In the genomic region with DNA sequence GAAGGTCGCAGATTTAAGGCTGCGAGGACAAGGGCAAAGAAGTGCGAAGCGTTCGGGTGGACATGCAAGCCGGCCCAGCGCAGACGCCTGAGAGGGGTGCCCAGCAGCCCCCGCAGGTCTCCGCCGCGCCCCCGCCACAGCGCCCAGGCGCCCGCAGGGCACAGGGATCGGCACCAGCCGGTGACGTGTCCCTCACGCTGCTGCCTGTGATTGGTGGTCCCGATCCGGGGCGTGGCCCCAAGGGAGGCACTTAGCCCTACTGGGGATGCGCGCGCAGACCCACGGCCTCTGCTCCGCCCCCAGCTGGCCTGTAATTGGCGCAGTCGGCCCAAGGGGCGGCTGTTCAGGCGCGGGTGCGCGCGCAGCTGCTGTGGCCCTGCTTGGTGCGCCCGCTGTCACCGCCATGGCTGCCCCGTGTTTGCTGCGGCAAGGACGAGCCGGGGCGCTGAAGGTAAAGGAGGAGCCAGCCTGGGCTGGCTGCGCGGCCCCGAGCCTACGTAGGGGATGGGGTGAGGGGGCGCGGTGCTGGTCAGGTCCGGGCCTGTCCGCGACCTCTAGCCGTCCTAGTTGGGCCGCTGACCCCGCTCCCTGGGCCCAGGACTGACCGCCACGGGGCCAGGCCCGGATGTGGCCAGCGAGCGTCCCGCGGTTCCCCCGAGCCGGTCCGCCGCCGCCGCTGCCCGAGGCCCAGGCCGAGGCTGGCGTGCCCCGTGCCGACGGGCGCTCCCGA, we compare ENCODE assay signal across 8 cellular contexts. TPM values are rescaled to one million over a fixed set of nuclear protein-coding genes. Genes with fewer than 3 reads are reported as not detected.
DNase-seq lines count a peak whose midpoint lies in the region; ATAC-seq, FAIRE-seq and TF ChIP-seq lines count a peak whose summit lies in the region.

A gene (plus strand): TSS at position 379 of the 730 bp plus-strand sequence. CDS start 25 bp downstream, at position 404.

- TF ChIP-seq POLR2A in H54 (IDR thresholded peaks at IDR 0.05; ENCODE audit: low read depth, low read length) (peak; percentile 97), Raji (IDR thresholded peaks at IDR 0.05; ENCODE audit: insufficient read depth, low read depth, low read length) (peak; percentile 98)

- no peaks in the 10 kb centered on the region for H3F3A ChIP-seq in Loucy (ENCODE audit: low read depth)

- peaks cover 7 to 10% of the 10 kb centered on the region in 2 donors for H3K4me1 Mint-ChIP-seq in natural killer cell treated with Interleukin-12 subunit alpha and Interleukin-12 subunit beta and Interleukin-15 and Interleukin-18, amount 100 ng/mL, for 72 hours (ENCODE audit: low read depth in 2 of 2)

- peak within 1 kb of the TSS; percentile 84 for H3K27ac Mint-ChIP-seq in natural killer cell treated with Interleukin-12 subunit alpha and Interleukin-12 subunit beta and Interleukin-15 and Interleukin-18, amount 100 ng/mL, for 72 hours

- peak within 1 kb of the TSS; percentile 91 for H3K4me2 ChIP-seq in Loucy (ENCODE audit: low read depth, low read length, poor library complexity, severe bottlenecking)

- no peaks in the 10 kb centered on the region for H3K9me2 ChIP-seq in Loucy (replicated peaks; ENCODE audit: low read depth, low read length)

- DNase-seq in EL (peak; percentile 99), H54 (ENCODE audit: insufficient read length, low spot score) (peak; percentile 98), fibroblast of peridontal ligament (ENCODE audit: extremely low read depth) (peak; percentile 96)
- peak; percentile 100 for DNase-seq in activated T-helper 9 cell treated with anti-CD3 and anti-CD28 coated beads, Interleukin-2, amount 50 U/mL, for 16 hours (ENCODE audit: low read depth)
- DNase-seq in natural killer cell treated with Interleukin-12 subunit alpha and Interleukin-12 subunit beta and Interleukin-15 and Interleukin-18, amount 100 ng/mL, for 72 hours (ENCODE audit: low spot score) = peak; percentile 99
- DNase-seq in stimulated activated naive CD8-positive, alpha-beta T cell treated with anti-CD3 and anti-CD28 coated beads, Interleukin-15, Interleukin-2, amounts not matched to agents 100 U/mL and 50 U/mL, for 24 hours = peak; percentile 100

- H3K4me1 ChIP-seq in Loucy (ENCODE audit: insufficient read depth, low read length, poor library complexity, severe bottlenecking) = peaks cover 27% of the 10 kb centered on the region

- H4K20me1 ChIP-seq in Loucy (ENCODE audit: insufficient read depth, low read length, poor library complexity, severe bottlenecking) = peaks cover 6% of the 10 kb centered on the region

- no peaks in the 10 kb centered on the region for H3K36me3 ChIP-seq in Loucy (ENCODE audit: insufficient read depth, low read length)

- peaks cover 1% of the 10 kb centered on the region for H3K36me3 Mint-ChIP-seq in natural killer cell treated with Interleukin-12 subunit alpha and Interleukin-12 subunit beta and Interleukin-15 and Interleukin-18, amount 100 ng/mL, for 72 hours

- TF ChIP-seq CTCF in Loucy (conservative IDR thresholded peaks at IDR 0.05; ENCODE audit: low read length) = no peak

- peak within 1 kb of the TSS; percentile 90 for H3K9ac ChIP-seq in Loucy (ENCODE audit: low read depth, low read length, poor library complexity, severe bottlenecking)

- H2AFZ ChIP-seq in Loucy (ENCODE audit: low read length) = peak within 1 kb of the TSS; percentile 87

- H3K4me3 Mint-ChIP-seq in natural killer cell treated with Interleukin-12 subunit alpha and Interleukin-12 subunit beta and Interleukin-15 and Interleukin-18, amount 100 ng/mL, for 72 hours = peak within 1 kb of the TSS; percentile 93

- peak; percentile 41 for FAIRE-seq in H54 (lab: Jason Lieb, UNC)

- peak within 1 kb of the TSS; percentile 85 for H3K4me3 ChIP-seq in Loucy (ENCODE audit: low read length, poor library complexity, severe bottlenecking)

- H3K27me3 ChIP-seq in Loucy (ENCODE audit: insufficient read depth, low read length, poor library complexity, severe bottlenecking) = no peaks in the 10 kb centered on the region

- H3K9me3 Mint-ChIP-seq in natural killer cell treated with Interleukin-12 subunit alpha and Interleukin-12 subunit beta and Interleukin-15 and Interleukin-18, amount 100 ng/mL, for 72 hours = no peaks in the 10 kb centered on the region

- peaks cover 28% of the 10 kb centered on the region for H3K79me2 ChIP-seq in Loucy (ENCODE audit: insufficient read depth, low read length)

- H3K27me3 Mint-ChIP-seq in natural killer cell treated with Interleukin-12 subunit alpha and Interleukin-12 subunit beta and Interleukin-15 and Interleukin-18, amount 100 ng/mL, for 72 hours = no peaks in the 10 kb centered on the region

- no peaks in the 10 kb centered on the region for H3K9me3 ChIP-seq in Loucy (ENCODE audit: insufficient read depth, low read depth, low read length)

- ATAC-seq in natural killer cell treated with Interleukin-12 subunit alpha and Interleukin-12 subunit beta and Interleukin-15 and Interleukin-18, amount 100 ng/mL, for 72 hours = peak; percentile 96 to 98
- peak; percentile 98 for ATAC-seq in stimulated activated naive CD8-positive, alpha-beta T cell treated with anti-CD3 and anti-CD28 coated beads, Interleukin-15, Interleukin-2, amounts not matched to agents 100 U/mL and 50 U/mL, for 24 hours

RNA-seq across cellular contexts. Expression of the gene that starts here (rescaled TPM):
- 10 to 100 TPM; 32.9 to 54.0 TPM for total RNA-seq in natural killer cell treated with Interleukin-12 subunit alpha and Interleukin-12 subunit beta and Interleukin-15 and Interleukin-18, amount 100 ng/mL, for 72 hours

Comparison
In these comparisons a context has a peak if more than half of its experiments do, and no peak if none do; other contexts are left out.
1. Peak in every context shown above with its lines: DNase-seq, ATAC-seq and H3K4me3 ChIP-seq.